Comparison of ENCODE assay signal across 9 cellular contexts in genomic region chr2:238974510-238975166, GRCh38.
DNase-seq lines count a peak whose midpoint lies in the region; ATAC-seq and TF ChIP-seq lines count a peak whose summit lies in the region.
"Had no signal": no experiment of that assay in that cellular context is flagged by ENCODE, and none has a peak within 500 bp of the region (broad histone marks: within the 10 kb centered on the region; RNA-seq: fewer than 3 reads in every experiment).

No MANE protein-coding gene starts in this region.

- no peaks in the 10 kb centered on the region for H3K4me1 Mint-ChIP-seq in glutamatergic neuron (ENCODE audit: low read depth, unreplicated experiment)
- H3K4me1 Mint-ChIP-seq: central memory CD8-positive, alpha-beta T cell had no signal

- peak; percentile 67 for TF ChIP-seq CTCF in fibroblast of pulmonary artery (IDR thresholded peaks at IDR 0.05; ENCODE audit: low read length, missing control alignments)
- no peak for TF ChIP-seq CTCF in glutamatergic neuron (IDR thresholded peaks at IDR 0.05; ENCODE audit: partially characterized antibody, unreplicated experiment)

- H3K4me3 ChIP-seq in fibroblast of pulmonary artery (replicated peaks; ENCODE audit: low read depth, low read length), result no peak overlapping the region

- peaks cover 3% of the 10 kb centered on the region for H3K27me3 Mint-ChIP-seq in glutamatergic neuron (ENCODE audit: unreplicated experiment)

- ATAC-seq in SK-N-SH treated with all-trans-retinoic acid at 6 μM for 48 hours (peak; percentile 78), HG03439 (IDR thresholded peaks at IDR 0.05; ENCODE audit: unreplicated experiment) (no peak), HG02759 (IDR thresholded peaks at IDR 0.05; ENCODE audit: unreplicated experiment) (no peak)

- H3K9me3 Mint-ChIP-seq in glutamatergic neuron (ENCODE audit: unreplicated experiment), result peaks cover 4% of the 10 kb centered on the region

- H3K36me3 Mint-ChIP-seq in glutamatergic neuron (ENCODE audit: unreplicated experiment), result peaks cover 12% of the 10 kb centered on the region

- H3K27ac Mint-ChIP-seq in glutamatergic neuron (ENCODE audit: unreplicated experiment), result no peak overlapping the region

- DNase-seq in GM03348 (ENCODE audit: low spot score) (peak; percentile 86), fibroblast of pulmonary artery (ENCODE audit: low read depth) (peak; percentile 94), renal cortical epithelial cell (ENCODE audit: low read depth) (peak; percentile 66), glutamatergic neuron (no peak), NCI-H2171 (lab: John Stamatoyannopoulos, UW) (no peak)

- H3K4me3 Mint-ChIP-seq in glutamatergic neuron (ENCODE audit: unreplicated experiment), result no peak overlapping the region
- H3K4me3 Mint-ChIP-seq: central memory CD8-positive, alpha-beta T cell had no signal

TF ChIP-seq in SK-N-SH treated with all-trans-retinoic acid at 6 μM for 48 hours, 23 proteins besides CTCF, POLR2A, EP300 and RAD21:
- TF ChIP-seq PATZ1 (CRISPR knock-in tag; IDR thresholded peaks at IDR 0.05; ENCODE audit: borderline replicate concordance) (no peak), TOX (CRISPR knock-in tag; IDR thresholded peaks at IDR 0.05; ENCODE audit: borderline replicate concordance) (0 out of 2 replicates have a peak, but pooled peaks have one; percentile 32)

Comparison
In these comparisons a context has a peak if more than half of its experiments do, and no peak if none do; other contexts are left out.
1. DNase-seq: peak in GM03348 (single experiment), fibroblast of pulmonary artery (single experiment) and renal cortical epithelial cell (single experiment); none in glutamatergic neuron (single experiment) and NCI-H2171 (single experiment).